Comparison of ENCODE assay signal across 19 cellular contexts in genomic region chr10:120559800-120560199, GRCh38.
DNase-seq lines count a peak whose midpoint lies in the region; ATAC-seq and TF ChIP-seq lines count a peak whose summit lies in the region.
"Had no signal": no experiment of that assay in that cellular context is flagged by ENCODE, and none has a peak within 500 bp of the region (broad histone marks: within the 10 kb centered on the region; RNA-seq: fewer than 3 reads in every experiment).

No MANE protein-coding gene starts in this region.

- no peaks in the 10 kb centered on the region for H3K36me3 Mint-ChIP-seq in osteocyte (ENCODE audit: unreplicated experiment)
- no peaks in the 10 kb centered on the region for H3K36me3 Mint-ChIP-seq in effector memory CD8-positive, alpha-beta T cell (ENCODE audit: insufficient read depth)
- H3K36me3 Mint-ChIP-seq: CD8-positive, alpha-beta memory T cell had no signal

- H3K27ac Mint-ChIP-seq in osteocyte (ENCODE audit: unreplicated experiment): no peak overlapping the region
- H3K27ac Mint-ChIP-seq in effector memory CD8-positive, alpha-beta T cell: no peak overlapping the region
- H3K27ac Mint-ChIP-seq: B cell; CD8-positive, alpha-beta memory T cell had no signal

- H3K4me3 Mint-ChIP-seq in osteocyte (ENCODE audit: unreplicated experiment): no peak overlapping the region
- no peak overlapping the region for H3K4me3 Mint-ChIP-seq in effector memory CD8-positive, alpha-beta T cell
- H3K4me3 Mint-ChIP-seq: B cell; CD8-positive, alpha-beta memory T cell had no signal

- no peaks in the 10 kb centered on the region for H3K4me1 ChIP-seq in spleen

- TF ChIP-seq CTCF in osteocyte (IDR thresholded peaks at IDR 0.05) (no peak), spleen (IDR thresholded peaks at IDR 0.05 in 8 of 11, conservative IDR thresholded peaks at IDR 0.05 in 3 of 11) (no peak)

- no peaks in the 10 kb centered on the region for H3K9me3 Mint-ChIP-seq in osteocyte (ENCODE audit: unreplicated experiment)
- peaks cover 0 to under 1% of the 10 kb centered on the region in 2 donors for H3K9me3 Mint-ChIP-seq in effector memory CD8-positive, alpha-beta T cell

- no peaks in the 10 kb centered on the region for H3K36me3 ChIP-seq in spleen

- intact Hi-C loops in spleen (cut with DNase I; ENCODE audit: low total_unique reads): no loop called here

- H3K27ac ChIP-seq in spleen: no peak overlapping the region
- H3K27ac ChIP-seq: 22Rv1, C4-2B had no signal

- no peak for ATAC-seq in effector memory CD8-positive, alpha-beta T cell (replicated peaks)
- ATAC-seq: Panc1 had no signal

- 87 to 93% (median 90%) methylated on average over 11 of the region's 11 CpGs for WGBS in spleen, 5 donors

- H3K27me3 Mint-ChIP-seq in osteocyte (ENCODE audit: unreplicated experiment): no peaks in the 10 kb centered on the region
- H3K27me3 Mint-ChIP-seq in effector memory CD8-positive, alpha-beta T cell: no peaks in the 10 kb centered on the region
- H3K27me3 Mint-ChIP-seq: CD8-positive, alpha-beta memory T cell had no signal

- H3K27me3 ChIP-seq in spleen (replicated peaks in 1 of 7): peaks cover 0 to 4% (median 0%) of the 10 kb centered on the region in 7 donors

- TF ChIP-seq POLR2A in spleen (IDR thresholded peaks at IDR 0.05): no peak

- DNase-seq in DMS153 (lab: John Stamatoyannopoulos, UW) (peak; percentile 4), DMS153 treated with DMSO at 0.1 percent for 48 hours (lab: John Stamatoyannopoulos, UW; ENCODE audit: unreplicated experiment) (no peak), NCI-H2107 treated with DMSO at 0.1 percent for 48 hours (lab: John Stamatoyannopoulos, UW; ENCODE audit: unreplicated experiment) (peak; percentile 3), NCI-H748 (lab: John Stamatoyannopoulos, UW; ENCODE audit: unreplicated experiment) (peak; percentile 74), osteocyte (ENCODE audit: extremely low spot score, unreplicated experiment) (peak; percentile 38), spleen (no peak)
- DNase-seq in effector memory CD8-positive, alpha-beta T cell: no peak
- DNase-seq: CD8-positive, alpha-beta memory T cell; KBM-7; MV-4-11; NCI-H1105; NCI-H1694; NCI-H2029 treated with DMSO at 0.1 percent for 48 hours; NCI-H226; SHP77 treated with DMSO at 0.1 percent for 48 hours had no signal

- H3K4me1 Mint-ChIP-seq in osteocyte (ENCODE audit: unreplicated experiment): peaks cover 9% of the 10 kb centered on the region
- no peaks in the 10 kb centered on the region for H3K4me1 Mint-ChIP-seq in effector memory CD8-positive, alpha-beta T cell (ENCODE audit: low read depth in 2 of 2)
- H3K4me1 Mint-ChIP-seq: B cell; CD8-positive, alpha-beta memory T cell had no signal

- H3K4me3 ChIP-seq in spleen: no peak overlapping the region

- peaks cover 0 to 9% (median 5%) of the 10 kb centered on the region in 8 donors for H3K9me3 ChIP-seq in spleen

Comparison
In these comparisons a context has a peak if more than half of its experiments do, and no peak if none do; other contexts are left out.
1. DNase-seq: peak in DMS153 (single experiment), NCI-H2107 treated with DMSO at 0.1 percent for 48 hours (single experiment), NCI-H748 (single experiment) and osteocyte (single experiment); none in DMS153 treated with DMSO at 0.1 percent for 48 hours (single experiment), spleen (single experiment) and effector memory CD8-positive, alpha-beta T cell (0 of 3).